22 cellular contexts compared by ENCODE assay signal in genomic region chr2:157971702-157972101, GRCh38.
DNase-seq lines count a peak whose midpoint lies in the region; ATAC-seq and TF ChIP-seq lines count a peak whose summit lies in the region.
"Had no signal": no experiment of that assay in that cellular context is flagged by ENCODE, and none has a peak within 500 bp of the region (broad histone marks: within the 10 kb centered on the region; RNA-seq: fewer than 3 reads in every experiment).

No MANE protein-coding gene starts in this region.

- H3K27ac ChIP-seq in HEK293 (ENCODE audit: extremely low read depth, low read depth, low read length): no peak overlapping the region
- H3K27ac ChIP-seq in foreskin keratinocyte: no peak overlapping the region
- H3K27ac ChIP-seq: heart left ventricle, KMS-11, parathyroid adenoma had no signal

- H3K36me3 Mint-ChIP-seq in activated naive CD4-positive, alpha-beta T cell treated with anti-CD3 and anti-CD28 coated beads for 36 hours (ENCODE audit: low read depth): no peaks in the 10 kb centered on the region
- H3K36me3 Mint-ChIP-seq in activated T-helper 17 cell treated with anti-CD3 and anti-CD28 coated beads, Interleukin-2, amount 50 U/mL, for 72 hours (ENCODE audit: low read depth): no peaks in the 10 kb centered on the region

- H3K27me3 Mint-ChIP-seq in activated naive CD4-positive, alpha-beta T cell treated with anti-CD3 and anti-CD28 coated beads for 36 hours (ENCODE audit: low read depth): no peaks in the 10 kb centered on the region
- no peaks in the 10 kb centered on the region for H3K27me3 Mint-ChIP-seq in activated T-helper 17 cell treated with anti-CD3 and anti-CD28 coated beads, Interleukin-2, amount 50 U/mL, for 72 hours

- ATAC-seq in foreskin keratinocyte: peak; percentile 85
- no peak for ATAC-seq in activated T-helper 17 cell treated with anti-CD3 and anti-CD28 coated beads, Interleukin-2, amount 50 U/mL, for 72 hours (replicated peaks)
- ATAC-seq: effector memory CD8-positive, alpha-beta T cell; GM12878; heart left ventricle; naive thymus-derived CD8-positive, alpha-beta T cell had no signal

- no peak overlapping the region for H3K4me3 ChIP-seq in HEK293 (ENCODE audit: low read depth, low read length)
- H3K4me3 ChIP-seq: GM12878, heart left ventricle had no signal

- no peak for TF ChIP-seq CTCF in HEK293 (tag by site-specific recombination; IDR thresholded peaks at IDR 0.05)
- no peak for TF ChIP-seq CTCF in foreskin keratinocyte (conservative IDR thresholded peaks at IDR 0.05)

- intact Hi-C loops in activated naive CD4-positive, alpha-beta T cell treated with anti-CD3 and anti-CD28 coated beads for 36 hours (cut with micrococcal nuclease): no loop called here

- H3K9me3 Mint-ChIP-seq in activated naive CD4-positive, alpha-beta T cell treated with anti-CD3 and anti-CD28 coated beads for 36 hours: no peaks in the 10 kb centered on the region
- H3K9me3 Mint-ChIP-seq in activated T-helper 17 cell treated with anti-CD3 and anti-CD28 coated beads, Interleukin-2, amount 50 U/mL, for 72 hours: peaks cover 7% of the 10 kb centered on the region
- H3K9me3 Mint-ChIP-seq: activated T-helper 2 cell treated with anti-CD3 and anti-CD28 coated beads, Interferon-gamma antibody, Interleukin-2, Interleukin-4, amounts not matched to agents 10 μg/mL and 5 μg/mL and 100 μg/mL, durations not matched to agents 14 hours and 24 hours and 36 hours; effector memory CD8-positive, alpha-beta T cell; HFFc6 had no signal

- no peaks in the 10 kb centered on the region for H3K4me1 Mint-ChIP-seq in activated naive CD4-positive, alpha-beta T cell treated with anti-CD3 and anti-CD28 coated beads for 36 hours (ENCODE audit: low read depth)
- no peaks in the 10 kb centered on the region for H3K4me1 Mint-ChIP-seq in activated T-helper 17 cell treated with anti-CD3 and anti-CD28 coated beads, Interleukin-2, amount 50 U/mL, for 72 hours
- H3K4me1 Mint-ChIP-seq: central memory CD8-positive, alpha-beta T cell; naive thymus-derived CD8-positive, alpha-beta T cell had no signal

- DNase-seq in COLO668 (lab: John Stamatoyannopoulos, UW; ENCODE audit: unreplicated experiment) (peak; percentile 40), RPMI7951 (ENCODE audit: low read depth) (peak; percentile 40), foreskin keratinocyte (peak; percentile 47 to 81), pons (ENCODE audit: low spot score) (no peak)
- no peak for DNase-seq in activated naive CD4-positive, alpha-beta T cell treated with anti-CD3 and anti-CD28 coated beads for 36 hours
- DNase-seq in activated T-cell treated with anti-CD3 and anti-CD28 coated beads, Interleukin-2, amount 50 U/mL, for 48 hours: no peak
- DNase-seq: activated CD4-positive, CD25-positive, alpha-beta regulatory T cell treated with anti-CD3 and anti-CD28 coated beads, Interleukin-2, amount 50 U/mL, for 72 hours; effector memory CD8-positive, alpha-beta T cell; GF-D8; heart left ventricle; HFFc6; naive thymus-derived CD8-positive, alpha-beta T cell; NCI-H1105; NCI-H2227 treated with DMSO at 0.1 percent for 48 hours; stimulated activated CD4-positive, alpha-beta T cell treated with anti-CD3 and anti-CD28 coated beads, Interleukin-4, amount 100 ng/mL, for 24 hours had no signal

- H3K36me3 ChIP-seq in HEK293 (ENCODE audit: control insufficient read depth in 2 of 2, insufficient read depth in 1 of 2, low read length in 2 of 2): no peaks in the 10 kb centered on the region
- H3K36me3 ChIP-seq: heart left ventricle had no signal

- no peaks in the 10 kb centered on the region for H3K4me1 ChIP-seq in HEK293 (ENCODE audit: control insufficient read depth, insufficient read depth, low read length)
- H3K4me1 ChIP-seq in foreskin keratinocyte: peaks cover 7% of the 10 kb centered on the region
- H3K4me1 ChIP-seq: heart left ventricle, parathyroid adenoma had no signal

- CTCF ChIA-PET in HEK293 (lab: Yijun Ruan, JAX): no interaction called here
- CTCF ChIA-PET in activated naive CD4-positive, alpha-beta T cell treated with anti-CD3 and anti-CD28 coated beads for 36 hours (lab: Charles Lee): interaction anchor here (1.1 to 1.2 kb wide), 2 partner anchors 10 to 178 kb away, joined by 3 read pairs; no protein-coding TSS in a partner anchor

- H3K27ac Mint-ChIP-seq in activated naive CD4-positive, alpha-beta T cell treated with anti-CD3 and anti-CD28 coated beads for 36 hours: no peak overlapping the region
- H3K27ac Mint-ChIP-seq in activated T-helper 17 cell treated with anti-CD3 and anti-CD28 coated beads, Interleukin-2, amount 50 U/mL, for 72 hours: no peak overlapping the region
- H3K27ac Mint-ChIP-seq: activated T-helper 2 cell treated with anti-CD3 and anti-CD28 coated beads, Interferon-gamma antibody, Interleukin-2, Interleukin-4, amounts not matched to agents 10 μg/mL and 5 μg/mL and 100 μg/mL, durations not matched to agents 14 hours and 24 hours and 36 hours; effector memory CD8-positive, alpha-beta T cell; HFFc6 had no signal

- H3K9me3 ChIP-seq in HEK293 (ENCODE audit: control insufficient read depth, insufficient read depth, low read depth, low read length): no peaks in the 10 kb centered on the region

- POLR2A ChIA-PET in HEK293 (lab: Yijun Ruan, JAX): no interaction called here

- no peak overlapping the region for H3K4me3 Mint-ChIP-seq in activated naive CD4-positive, alpha-beta T cell treated with anti-CD3 and anti-CD28 coated beads for 36 hours
- H3K4me3 Mint-ChIP-seq in activated T-helper 17 cell treated with anti-CD3 and anti-CD28 coated beads, Interleukin-2, amount 50 U/mL, for 72 hours: no peak overlapping the region
- H3K4me3 Mint-ChIP-seq: central memory CD8-positive, alpha-beta T cell; effector memory CD8-positive, alpha-beta T cell; HFFc6; naive thymus-derived CD8-positive, alpha-beta T cell had no signal

- H3K27me3 ChIP-seq in foreskin keratinocyte: peaks cover 4% of the 10 kb centered on the region
- H3K27me3 ChIP-seq: heart left ventricle had no signal

TF ChIP-seq in HEK293, 187 proteins besides CTCF, POLR2A, EP300 and RAD21 (continues in another document):
- TF ChIP-seq ZNF274 (IDR thresholded peaks at IDR 0.05; ENCODE audit: low read length): no peak
- TF ChIP-seq ZNF274 (tag by site-specific recombination; IDR thresholded peaks at IDR 0.05; ENCODE audit: borderline replicate concordance): no peak
- peak; percentile 75 for TF ChIP-seq ZNF18 (tag by site-specific recombination; IDR thresholded peaks at IDR 0.05)
- peak; percentile 39 for TF ChIP-seq KLF1 (tag by site-specific recombination; IDR thresholded peaks at IDR 0.05)
- TF ChIP-seq EGR2 (tag by site-specific recombination; IDR thresholded peaks at IDR 0.05; ENCODE audit: low read depth): peak; percentile 37; the same call in 1 of the 2 replicates
- TF ChIP-seq GLIS1 (tag by site-specific recombination; IDR thresholded peaks at IDR 0.05): 0 out of 2 replicates have a peak, but pooled peaks have one; percentile 37
- TF ChIP-seq ZNF416 (tag by site-specific recombination; IDR thresholded peaks at IDR 0.05): no peak
- no peak for TF ChIP-seq SP2 (tag by site-specific recombination; IDR thresholded peaks at IDR 0.05)
- no peak for TF ChIP-seq SETDB1 (IDR thresholded peaks at IDR 0.05; ENCODE audit: insufficient read length, low read length)
- TF ChIP-seq ZBTB11 (tag by site-specific recombination; conservative IDR thresholded peaks at IDR 0.05; ENCODE audit: low read depth): no peak
- no peak for TF ChIP-seq ZNF621 (tag by site-specific recombination; IDR thresholded peaks at IDR 0.05)
- TF ChIP-seq ZIC2 (tag by site-specific recombination; IDR thresholded peaks at IDR 0.05): peak; percentile 71
- TF ChIP-seq ZNF660 (tag by site-specific recombination; IDR thresholded peaks at IDR 0.05): no peak
- TF ChIP-seq ZBTB1 (tag by site-specific recombination; IDR thresholded peaks at IDR 0.05): no peak
- TF ChIP-seq ZFHX2 (tag by site-specific recombination; conservative IDR thresholded peaks at IDR 0.05): 0 out of 2 replicates have a peak, but pooled peaks have one; percentile 13
- peak; percentile 87 for TF ChIP-seq SCRT1 (tag by site-specific recombination; IDR thresholded peaks at IDR 0.05; ENCODE audit: borderline replicate concordance)
- peak; percentile 98 for TF ChIP-seq SCRT2 (tag by site-specific recombination; IDR thresholded peaks at IDR 0.05)

Comparison
In these comparisons a context has a peak if more than half of its experiments do, and no peak if none do; other contexts are left out.
1. DNase-seq: peak in COLO668 (single experiment), RPMI7951 (single experiment) and foreskin keratinocyte (2 of 2); none in activated naive CD4-positive, alpha-beta T cell treated with anti-CD3 and anti-CD28 coated beads for 36 hours (single experiment), pons (single experiment) and activated T-cell treated with anti-CD3 and anti-CD28 coated beads, Interleukin-2, amount 50 U/mL, for 48 hours (0 of 2).